In genomic region chr10:78960316-78960800, GRCh38 we compare ENCODE assay signal across 12 cellular contexts.
DNase-seq lines count a peak whose midpoint lies in the region; ATAC-seq and TF ChIP-seq lines count a peak whose summit lies in the region.
"Had no signal": no experiment of that assay in that cellular context is flagged by ENCODE, and none has a peak within 500 bp of the region (broad histone marks: within the 10 kb centered on the region; RNA-seq: fewer than 3 reads in every experiment).

No MANE protein-coding gene starts in this region.

- H3K9me3 Mint-ChIP-seq in stimulated activated naive CD8-positive, alpha-beta T cell treated with anti-CD3 and anti-CD28 coated beads, Interleukin-15, amount 100 ng/mL, for 72 hours: no peaks in the 10 kb centered on the region
- H3K9me3 Mint-ChIP-seq: effector memory CD8-positive, alpha-beta T cell had no signal

- POLR2A ChIA-PET in HEK293T (lab: Yijun Ruan, JAX): no interaction called here

- H3K27ac Mint-ChIP-seq in stimulated activated naive CD8-positive, alpha-beta T cell treated with anti-CD3 and anti-CD28 coated beads, Interleukin-15, amount 100 ng/mL, for 72 hours: no peak overlapping the region
- H3K27ac Mint-ChIP-seq: B cell; effector memory CD8-positive, alpha-beta T cell had no signal

- H3K4me1 Mint-ChIP-seq in stimulated activated naive CD8-positive, alpha-beta T cell treated with anti-CD3 and anti-CD28 coated beads, Interleukin-15, amount 100 ng/mL, for 72 hours: no peaks in the 10 kb centered on the region
- H3K4me1 Mint-ChIP-seq: B cell had no signal

- H3K27ac ChIP-seq in uterus: peak overlapping the region; percentile 21 to 39

- no peak for ATAC-seq in stimulated activated naive CD8-positive, alpha-beta T cell treated with anti-CD3 and anti-CD28 coated beads, Interleukin-15, amount 100 ng/mL, for 72 hours
- ATAC-seq: effector memory CD8-positive, alpha-beta T cell; HCT116 had no signal

- CTCF ChIA-PET in HEK293T (lab: Yijun Ruan, JAX): no interaction called here

- H3K27me3 Mint-ChIP-seq in stimulated activated naive CD8-positive, alpha-beta T cell treated with anti-CD3 and anti-CD28 coated beads, Interleukin-15, amount 100 ng/mL, for 72 hours: no peaks in the 10 kb centered on the region

- H3K27me3 ChIP-seq in uterus: no peaks in the 10 kb centered on the region

- no peaks in the 10 kb centered on the region for H3K36me3 ChIP-seq in uterus

- H3K4me1 ChIP-seq in uterus: peaks cover 7 to 12% of the 10 kb centered on the region in 2 donors

- intact Hi-C loops in lower leg skin (cut with DNase I; ENCODE audit: low total_unique reads) (no loop called here), uterus (cut with DNase I; ENCODE audit: low total_unique reads) (no loop called here)

- peak; percentile 13 for DNase-seq in NCI-H2196 (lab: John Stamatoyannopoulos, UW; ENCODE audit: unreplicated experiment)
- no peak for DNase-seq in NCI-H2196 treated with DMSO at 0.1 percent for 48 hours (lab: John Stamatoyannopoulos, UW; ENCODE audit: unreplicated experiment)
- DNase-seq in choroid plexus epithelial cell (ENCODE audit: low read depth): peak; percentile 86
- DNase-seq in lower leg skin (ENCODE audit: low spot score in 2 of 2): peak; percentile 82 to 93
- DNase-seq in uterus: peak; percentile 77 to 89
- DNase-seq in HEK293T (ENCODE audit: extremely low spot score): no peak
- DNase-seq in stimulated activated naive CD8-positive, alpha-beta T cell treated with anti-CD3 and anti-CD28 coated beads, Interleukin-15, amount 100 ng/mL, for 72 hours: no peak
- DNase-seq in NCI-H128 (lab: John Stamatoyannopoulos, UW; ENCODE audit: unreplicated experiment): no peak
- DNase-seq: effector memory CD8-positive, alpha-beta T cell; SW 1271 had no signal

- TF ChIP-seq CTCF in choroid plexus epithelial cell (conservative IDR thresholded peaks at IDR 0.05; ENCODE audit: low read depth, low read length) (no peak), lower leg skin (IDR thresholded peaks at IDR 0.05) (no peak), uterus (IDR thresholded peaks at IDR 0.05) (no peak)

- no peaks in the 10 kb centered on the region for H3K9me3 ChIP-seq in uterus

- 21 to 23% methylated on average over 7 of the region's 7 CpGs for WGBS in lower leg skin, 2 donors

- no peak overlapping the region for H3K4me3 Mint-ChIP-seq in stimulated activated naive CD8-positive, alpha-beta T cell treated with anti-CD3 and anti-CD28 coated beads, Interleukin-15, amount 100 ng/mL, for 72 hours
- H3K4me3 Mint-ChIP-seq: B cell; effector memory CD8-positive, alpha-beta T cell had no signal

- no peak for TF ChIP-seq POLR2A in lower leg skin (IDR thresholded peaks at IDR 0.05)
- no peak for TF ChIP-seq POLR2A in uterus (IDR thresholded peaks at IDR 0.05)

- H3K4me3 ChIP-seq in choroid plexus epithelial cell (ENCODE audit: low read depth, low read length) (no peak overlapping the region), lower leg skin (ENCODE audit: low read depth, poor library complexity, severe bottlenecking) (no peak overlapping the region), uterus (no peak overlapping the region)

TF ChIP-seq in HEK293T, 16 proteins besides CTCF, POLR2A, EP300 and RAD21:
- TF ChIP-seq NFRKB (IDR thresholded peaks at IDR 0.05) (no peak), HDGF (IDR thresholded peaks at IDR 0.05; ENCODE audit: borderline replicate concordance) (no peak), PKNOX1 (IDR thresholded peaks at IDR 0.05) (no peak), CTBP1 (IDR thresholded peaks at IDR 0.05; ENCODE audit: borderline replicate concordance) (no peak), BHLHE40 (IDR thresholded peaks at IDR 0.05; ENCODE audit: borderline replicate concordance) (no peak), ARNT (IDR thresholded peaks at IDR 0.05) (no peak), SUZ12 (IDR thresholded peaks at IDR 0.05) (no peak), TARDBP (IDR thresholded peaks at IDR 0.05) (no peak), SP1 (IDR thresholded peaks at IDR 0.05) (no peak)

Comparison
In these comparisons a context has a peak if more than half of its experiments do, and no peak if none do; other contexts are left out.
1. DNase-seq: peak in NCI-H2196 (single experiment), choroid plexus epithelial cell (single experiment), lower leg skin (2 of 2) and uterus (2 of 2); none in NCI-H2196 treated with DMSO at 0.1 percent for 48 hours (single experiment), HEK293T (single experiment), stimulated activated naive CD8-positive, alpha-beta T cell treated with anti-CD3 and anti-CD28 coated beads, Interleukin-15, amount 100 ng/mL, for 72 hours (0 of 2) and NCI-H128 (single experiment).